In the genomic region with DNA sequence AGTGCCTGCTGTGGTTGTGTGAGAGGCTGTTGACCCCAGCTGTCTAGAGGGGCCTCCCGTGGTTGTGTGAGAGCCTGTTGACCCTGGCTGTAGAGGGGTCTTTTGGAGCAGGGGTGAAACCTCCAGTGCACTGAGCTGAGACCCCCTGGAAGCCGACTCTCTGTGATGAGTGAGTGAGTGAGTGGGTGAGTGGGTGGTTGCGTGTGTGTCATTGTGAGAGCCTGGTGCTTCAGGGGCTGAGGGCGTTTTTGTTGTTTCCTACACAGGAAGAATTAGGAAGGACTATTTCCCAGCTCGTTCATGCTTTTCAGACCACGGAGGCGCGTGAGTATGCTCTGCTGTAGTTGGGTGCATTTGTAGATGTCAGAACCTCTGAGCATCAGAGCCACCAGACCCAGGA, we compare ENCODE assay signal across 23 cellular contexts. TPM values are rescaled to one million over a fixed set of nuclear protein-coding genes. Genes with fewer than 3 reads are reported as not detected.
DNase-seq lines count a peak whose midpoint lies in the region; ATAC-seq, FAIRE-seq and TF ChIP-seq lines count a peak whose summit lies in the region.
"Had no signal": no experiment of that assay in that cellular context is flagged by ENCODE, and none has a peak within 500 bp of the region (broad histone marks: within the 10 kb centered on the region; RNA-seq: fewer than 3 reads in every experiment).

No MANE protein-coding gene starts in this region.

- no peaks in the 10 kb centered on the region for H3K27me3 ChIP-seq in Loucy (ENCODE audit: insufficient read depth, low read length, poor library complexity, severe bottlenecking)
- H3K27me3 ChIP-seq in GM12878 (replicated peaks in 1 of 2; ENCODE audit: control insufficient read depth in 2 of 2, insufficient read depth in 2 of 2, low read length in 1 of 2), result no peaks in the 10 kb centered on the region
- H3K27me3 ChIP-seq: uterus had no signal

- H4K20me1 ChIP-seq in Loucy (ENCODE audit: insufficient read depth, low read length, poor library complexity, severe bottlenecking), result peaks cover 28% of the 10 kb centered on the region
- H4K20me1 ChIP-seq in GM12878 (ENCODE audit: control insufficient read depth, insufficient read depth), result no peaks in the 10 kb centered on the region

- H3K36me3 Mint-ChIP-seq in activated naive CD4-positive, alpha-beta T cell treated with anti-CD3 and anti-CD28 coated beads for 36 hours (ENCODE audit: low read depth), result peaks cover 48% of the 10 kb centered on the region
- H3K36me3 Mint-ChIP-seq in stimulated activated effector memory CD8-positive, alpha-beta T cell treated with anti-CD3 and anti-CD28 coated beads, Interleukin-12 subunit alpha, Interleukin-12 subunit beta, amount 100 ng/mL, for 72 hours, result peaks cover 82% of the 10 kb centered on the region

- 70% methylated on average over 8 of the region's 8 CpGs for WGBS in GM12878 (ENCODE audit: insufficient coverage, insufficient replicate concordance, low lambda C conversion rate, missing lambda C conversion rate)

- H3K4me3 Mint-ChIP-seq in activated naive CD4-positive, alpha-beta T cell treated with anti-CD3 and anti-CD28 coated beads for 36 hours, result no peak overlapping the region
- H3K4me3 Mint-ChIP-seq in stimulated activated effector memory CD8-positive, alpha-beta T cell treated with anti-CD3 and anti-CD28 coated beads, Interleukin-12 subunit alpha, Interleukin-12 subunit beta, amount 100 ng/mL, for 72 hours, result peak overlapping the region; percentile 42
- H3K4me3 Mint-ChIP-seq: dendritic cell treated with granulocyte-macrophage colony-stimulating factor and Interleukin-4, amounts not matched to agents 40 ng/mL and 50 ng/mL, for 4 days had no signal

- H3K4me1 ChIP-seq in Loucy (ENCODE audit: insufficient read depth, low read length, poor library complexity, severe bottlenecking) (peaks cover 21% of the 10 kb centered on the region), GM12878 (ENCODE audit: control insufficient read depth, insufficient read depth, low read length) (0 out of 2 replicates have a peak, but pooled peaks cover 3% of the 10 kb centered on the region)

- H3K4me3 ChIP-seq in Loucy (ENCODE audit: low read length, poor library complexity, severe bottlenecking), result no peak overlapping the region
- H3K4me3 ChIP-seq in GM12878, result peak overlapping the region; percentile 31; the same call in 1 of the 2 replicates
- H3K4me3 ChIP-seq: HAP-1, lower lobe of right lung, uterus had no signal

- peak overlapping the region; percentile 43 for H3K27ac Mint-ChIP-seq in activated naive CD4-positive, alpha-beta T cell treated with anti-CD3 and anti-CD28 coated beads for 36 hours
- peak overlapping the region; percentile 73 for H3K27ac Mint-ChIP-seq in stimulated activated effector memory CD8-positive, alpha-beta T cell treated with anti-CD3 and anti-CD28 coated beads, Interleukin-12 subunit alpha, Interleukin-12 subunit beta, amount 100 ng/mL, for 72 hours
- H3K27ac Mint-ChIP-seq: dendritic cell treated with granulocyte-macrophage colony-stimulating factor and Interleukin-4, amounts not matched to agents 40 ng/mL and 50 ng/mL, for 4 days had no signal

- intact Hi-C loops in activated naive CD4-positive, alpha-beta T cell treated with anti-CD3 and anti-CD28 coated beads for 36 hours (cut with micrococcal nuclease), result no loop called here
- intact Hi-C loops in GM12878 (cut with micrococcal nuclease; ENCODE audit: unreplicated experiment) (no loop called here), left cardiac atrium (cut with DNase I) (no loop called here)

- H3K9me3 ChIP-seq in Loucy (ENCODE audit: insufficient read depth, low read depth, low read length) (no peaks in the 10 kb centered on the region), GM12878 (replicated peaks; ENCODE audit: control insufficient read depth, insufficient read depth, low read length) (no peaks in the 10 kb centered on the region)
- H3K9me3 ChIP-seq: HAP-1, lower lobe of right lung, uterus had no signal

- H3K9ac ChIP-seq in Loucy (ENCODE audit: low read depth, low read length, poor library complexity, severe bottlenecking), result no peak overlapping the region
- no peak overlapping the region for H3K9ac ChIP-seq in GM12878 (ENCODE audit: control insufficient read depth, insufficient read depth, low read length)

- RAD21 ChIA-PET in GM12878 (lab: Charles Lee; ENCODE audit: unreplicated experiment), result no interaction called here

- no peak for TF ChIP-seq EP300 in GM12878 (IDR thresholded peaks at IDR 0.05; ENCODE audit: borderline replicate concordance in 1 of 2, control insufficient read depth in 1 of 2, low read depth in 2 of 2, low read length in 2 of 2)

- CTCF ChIA-PET in activated naive CD4-positive, alpha-beta T cell treated with anti-CD3 and anti-CD28 coated beads for 36 hours (lab: Charles Lee), result interaction anchor here (0.6 to 1.0 kb wide), 2 partner anchors 19 to 246 kb away, joined by 4 read pairs; no protein-coding TSS in a partner anchor
- CTCF ChIA-PET in GM12878 (lab: Yijun Ruan, JAX), result no interaction called here

- ATAC-seq in GM12878 (no peak), left cardiac atrium (no peak), SK-N-SH treated with all-trans-retinoic acid at 6 μM for 48 hours (no peak)
- ATAC-seq in stimulated activated effector memory CD8-positive, alpha-beta T cell treated with anti-CD3 and anti-CD28 coated beads, Interleukin-12 subunit alpha, Interleukin-12 subunit beta, amount 100 ng/mL, for 72 hours, result no peak
- ATAC-seq: lower lobe of right lung, PC-3 had no signal

- H2AFZ ChIP-seq in Loucy (ENCODE audit: low read length) (no peak overlapping the region), GM12878 (ENCODE audit: control insufficient read depth, low read depth, low read length) (no peak overlapping the region)

- no peak for TF ChIP-seq POLR2A in GM12878 (IDR thresholded peaks at IDR 0.05; ENCODE audit: low read depth, low read length)

- no peaks in the 10 kb centered on the region for H3K9me2 ChIP-seq in Loucy (replicated peaks; ENCODE audit: low read depth, low read length)

- no peaks in the 10 kb centered on the region for H3F3A ChIP-seq in Loucy (ENCODE audit: low read depth)

- TF ChIP-seq RAD21 in GM12878 (IDR thresholded peaks at IDR 0.05; ENCODE audit: insufficient read depth, low read depth, low read length), result no peak

- peak overlapping the region; percentile 32; the same call in 1 of the 2 replicates for H3K27ac ChIP-seq in GM12878 (ENCODE audit: control insufficient read depth, insufficient read depth)
- H3K27ac ChIP-seq: C4-2B, lower lobe of right lung, uterus had no signal

- BruUV-seq in GM12878 (replicated peaks; lab: Mats Ljungman, UMichigan), result no TSS peak

- peaks cover 53% of the 10 kb centered on the region; the same call in 1 of the 2 replicates for H3K36me3 ChIP-seq in Loucy (ENCODE audit: insufficient read depth, low read length)
- H3K36me3 ChIP-seq in GM12878 (ENCODE audit: control insufficient read depth in 2 of 2, insufficient read depth in 2 of 2, low read length in 1 of 2), result peaks cover 25 to 35% of the 10 kb centered on the region in 2 experiments; a peak in 3 of 4 replicates
- H3K36me3 ChIP-seq: uterus had no signal

- SMC1A ChIA-PET in GM12878 (lab: Charles Lee; ENCODE audit: uncharacterized antibody, unreplicated experiment), result no interaction called here

- H3K4me1 Mint-ChIP-seq in activated naive CD4-positive, alpha-beta T cell treated with anti-CD3 and anti-CD28 coated beads for 36 hours (ENCODE audit: low read depth), result peaks cover 28% of the 10 kb centered on the region
- H3K4me1 Mint-ChIP-seq in stimulated activated effector memory CD8-positive, alpha-beta T cell treated with anti-CD3 and anti-CD28 coated beads, Interleukin-12 subunit alpha, Interleukin-12 subunit beta, amount 100 ng/mL, for 72 hours, result peaks cover 18% of the 10 kb centered on the region

- H3K4me2 ChIP-seq in Loucy (ENCODE audit: low read depth, low read length, poor library complexity, severe bottlenecking) (peak overlapping the region; percentile 96), GM12878 (ENCODE audit: control insufficient read depth, insufficient read depth) (peak overlapping the region; percentile 35; the same call in 1 of the 2 replicates)

- H3K27me3 Mint-ChIP-seq in activated naive CD4-positive, alpha-beta T cell treated with anti-CD3 and anti-CD28 coated beads for 36 hours (ENCODE audit: low read depth), result no peaks in the 10 kb centered on the region
- H3K27me3 Mint-ChIP-seq: dendritic cell treated with granulocyte-macrophage colony-stimulating factor and Interleukin-4, amounts not matched to agents 40 ng/mL and 50 ng/mL, for 4 days had no signal

- H3K9me3 Mint-ChIP-seq in activated naive CD4-positive, alpha-beta T cell treated with anti-CD3 and anti-CD28 coated beads for 36 hours, result no peaks in the 10 kb centered on the region
- no peaks in the 10 kb centered on the region for H3K9me3 Mint-ChIP-seq in stimulated activated effector memory CD8-positive, alpha-beta T cell treated with anti-CD3 and anti-CD28 coated beads, Interleukin-12 subunit alpha, Interleukin-12 subunit beta, amount 100 ng/mL, for 72 hours
- H3K9me3 Mint-ChIP-seq: dendritic cell treated with granulocyte-macrophage colony-stimulating factor and Interleukin-4, amounts not matched to agents 40 ng/mL and 50 ng/mL, for 4 days had no signal

- H3K79me2 ChIP-seq in Loucy (ENCODE audit: insufficient read depth, low read length) (peaks cover 57% of the 10 kb centered on the region), GM12878 (ENCODE audit: control insufficient read depth, insufficient read depth, low read length) (peaks cover 43% of the 10 kb centered on the region)

- in situ Hi-C loops in GM12878 (cut with MboI), result no loop called here

- no peak for FAIRE-seq in GM12878 (lab: Jason Lieb, UNC)
- FAIRE-seq: GM12891 had no signal

- DNase-seq in activated naive CD4-positive, alpha-beta T cell treated with anti-CD3 and anti-CD28 coated beads for 36 hours, result no peak
- no peak for DNase-seq in activated naive CD4-positive, alpha-beta T cell treated with anti-CD3 and anti-CD28 coated beads, Interleukin-2, amount 50 U/mL, for 16 hours
- DNase-seq in GM12878 (ENCODE audit: low read depth, low spot score) (no peak), left cardiac atrium (no peak)
- DNase-seq in stimulated activated effector memory CD8-positive, alpha-beta T cell treated with anti-CD3 and anti-CD28 coated beads, Interleukin-12 subunit alpha, Interleukin-12 subunit beta, amount 100 ng/mL, for 72 hours (ENCODE audit: low spot score in 2 of 2), result no peak
- DNase-seq: activated gamma-delta T cell, aorta, caudate nucleus, Karpas-422, lower lobe of right lung, MV-4-11, NCI-H1694, NCI-H2171, NCI-H524, PC-3, Right ventricle myocardium superior, uterus had no signal

- POLR2A ChIA-PET in GM12878 (lab: Charles Lee), result no interaction called here

- TF ChIP-seq CTCF in Loucy (conservative IDR thresholded peaks at IDR 0.05; ENCODE audit: low read length) (no peak), GM12878 (IDR thresholded peaks at IDR 0.05 in 2 of 3, conservative IDR thresholded peaks at IDR 0.05 in 1 of 3; ENCODE audit: control insufficient read depth in 2 of 3, extremely low read depth in 1 of 3, insufficient read depth in 1 of 3, low read depth in 3 of 3, low read length in 3 of 3) (no peak)

RNA-seq across cellular contexts. Expression of a gene that starts 3.0 kb away (rescaled TPM):
- total RNA-seq in activated naive CD4-positive, alpha-beta T cell treated with anti-CD3 and anti-CD28 coated beads for 36 hours, result 10 to 100 TPM; 33.6 to 35.5 TPM
- 118 and 141 TPM in 2 replicates for total RNA-seq in GM12878 (2013; cell fraction: nucleolus; rRNA removed)
- total RNA-seq in GM12878 (2014; rRNA removed) (32.5 and 40.9 TPM in 2 replicates), GM12878 (2014; rRNA removed; fragmentation: Illumina TruSeq; extraction: Trizol) (22.3 and 23.8 TPM in 2 replicates), GM12878 (2021) (58.7 and 65.3 TPM in 2 replicates), left cardiac atrium (10 to 100 TPM; 10.6 to 14.9 TPM)
- polyA plus RNA-seq in GM12878 (2011; ENCODE audit: low read depth), result 12.8 TPM
- polyA plus RNA-seq in GM12878 (2011; rRNA removed) (21.8 and 26.0 TPM in 2 replicates), GM12878 (2014; fragmentation: Illumina TruSeq; extraction: Trizol) (27.4 and 48.9 TPM in 2 replicates), GM12878 (2014; fragmentation: Nextera tagmentation; extraction: Ambion mirVana) (1 to 10 TPM in 1 of 2 experiments, under 1 TPM in 1; 0.34 to 4.3 TPM), GM12878 (2014; rRNA removed) (29.3 and 33.8 TPM in 2 replicates), GM12878 (2016; fragmentation: Nextera tagmentation; extraction: Ambion mirVana) (10 to 100 TPM; 56.1 to 70.8 TPM)
- 24.5 and 28.0 TPM in 2 replicates for polyA plus RNA-seq in GM12878 (2011; cell fraction: cytosol; rRNA removed)
- polyA plus RNA-seq in GM12878 (2011; cell fraction: nucleus; rRNA removed), result 94.1 and 106 TPM in 2 replicates
- polyA plus RNA-seq in GM12878 (2012), result 24.5 and 28.7 TPM in 2 replicates
- 18.4 and 26.8 TPM in 2 replicates for polyA minus RNA-seq in GM12878 (2011; rRNA and poly(A)+ RNA removed)
- 8.8 and 11.2 TPM in 2 replicates for polyA minus RNA-seq in GM12878 (2011; cell fraction: cytosol; rRNA and poly(A)+ RNA removed)
- 38.6 and 59.0 TPM in 2 replicates for polyA minus RNA-seq in GM12878 (2011; cell fraction: nucleus; rRNA and poly(A)+ RNA removed)

RNA-seq across cellular contexts. Expression of a gene that starts 16.3 kb away (rescaled TPM):
- 10 to 100 TPM; 22.8 to 23.0 TPM for total RNA-seq in activated naive CD4-positive, alpha-beta T cell treated with anti-CD3 and anti-CD28 coated beads for 36 hours
- total RNA-seq in GM12878 (2013; cell fraction: nucleolus; rRNA removed), result 9.7 and 10.0 TPM in 2 replicates
- 18.6 and 25.9 TPM in 2 replicates for total RNA-seq in GM12878 (2014; rRNA removed)
- total RNA-seq in GM12878 (2014; rRNA removed; fragmentation: Illumina TruSeq; extraction: Trizol), result 20.4 and 20.6 TPM in 2 replicates
- total RNA-seq in GM12878 (2021), result 38.3 and 39.5 TPM in 2 replicates
- 42.8 TPM for polyA plus RNA-seq in GM12878 (2011; ENCODE audit: low read depth)
- polyA plus RNA-seq in GM12878 (2011; rRNA removed), result 43.3 and 45.6 TPM in 2 replicates
- polyA plus RNA-seq in GM12878 (2011; cell fraction: cytosol; rRNA removed), result 75.9 and 87.5 TPM in 2 replicates
- polyA plus RNA-seq in GM12878 (2011; cell fraction: nucleus; rRNA removed), result 33.9 and 42.2 TPM in 2 replicates
- 56.7 and 57.9 TPM in 2 replicates for polyA plus RNA-seq in GM12878 (2012)
- polyA plus RNA-seq in GM12878 (2014; fragmentation: Illumina TruSeq; extraction: Trizol), result 30.1 and 53.5 TPM in 2 replicates
- polyA plus RNA-seq in GM12878 (2014; fragmentation: Nextera tagmentation; extraction: Ambion mirVana), result 10 to 100 TPM; 12.5 to 20.2 TPM
- polyA plus RNA-seq in GM12878 (2014; rRNA removed), result 51.8 and 68.2 TPM in 2 replicates
- 10 to 100 TPM; 82.3 to 82.7 TPM for polyA plus RNA-seq in GM12878 (2016; fragmentation: Nextera tagmentation; extraction: Ambion mirVana)
- 31.5 and 36.7 TPM in 2 replicates for polyA minus RNA-seq in GM12878 (2011; rRNA and poly(A)+ RNA removed)
- 7.4 and 11.2 TPM in 2 replicates for polyA minus RNA-seq in GM12878 (2011; cell fraction: cytosol; rRNA and poly(A)+ RNA removed)
- polyA minus RNA-seq in GM12878 (2011; cell fraction: nucleus; rRNA and poly(A)+ RNA removed), result 9.4 and 9.8 TPM in 2 replicates
- total RNA-seq in left cardiac atrium, result 10 to 100 TPM; 33.0 to 40.2 TPM
